Comparison of ENCODE assay signal across 13 cellular contexts in the genomic region with DNA sequence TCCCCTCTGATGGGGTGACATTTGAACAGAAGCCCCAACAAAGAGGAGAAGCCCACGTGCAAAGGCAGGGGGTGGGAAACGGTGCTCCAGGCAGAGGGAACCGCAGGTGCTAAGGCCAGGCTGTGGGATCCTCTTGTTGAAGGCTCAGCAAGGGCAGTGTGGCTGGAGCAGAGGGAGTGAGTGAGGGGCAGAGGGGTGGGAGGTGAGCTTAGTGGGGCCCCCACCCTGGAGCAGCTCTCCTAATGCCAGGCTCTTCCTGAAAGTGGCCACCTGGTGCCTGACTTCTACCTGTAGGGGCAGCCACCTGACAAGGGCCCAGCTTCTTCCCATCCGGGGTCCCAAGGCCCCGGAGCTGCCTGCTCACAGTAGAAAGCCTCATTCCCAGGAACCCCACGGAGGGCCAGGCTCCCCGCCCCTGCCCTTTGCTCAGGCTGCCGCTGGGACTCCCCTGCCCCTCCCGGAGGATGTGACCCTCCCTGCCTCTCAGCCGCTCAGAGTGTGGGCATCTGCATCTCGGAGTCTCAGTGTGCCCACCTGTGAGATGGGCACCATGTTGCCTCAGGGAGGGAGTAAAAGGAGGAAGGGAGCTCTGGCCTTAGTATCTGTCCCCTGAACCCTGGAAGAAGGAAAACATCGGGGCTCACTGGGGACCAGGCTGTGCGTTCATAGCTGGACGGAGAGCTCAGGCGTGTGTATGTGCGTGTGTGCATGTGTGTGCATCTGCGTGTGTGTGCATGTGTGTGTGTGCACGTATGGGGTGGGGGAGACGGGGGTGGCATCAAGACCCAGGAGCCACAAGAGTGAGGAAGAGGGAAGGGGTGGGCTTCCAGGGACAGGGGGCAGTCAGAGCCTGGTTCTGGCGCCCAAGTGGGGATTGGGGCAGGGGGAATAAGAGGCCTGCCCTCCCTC.
DNase-seq lines count a peak whose midpoint lies in the region; ATAC-seq and TF ChIP-seq lines count a peak whose summit lies in the region.
"Had no signal": no experiment of that assay in that cellular context is flagged by ENCODE, and none has a peak within 500 bp of the region (broad histone marks: within the 10 kb centered on the region; RNA-seq: fewer than 3 reads in every experiment).

No MANE protein-coding gene starts in this region.

- no TSS peak for BruUV-seq in IMR-90 (replicated peaks; lab: Mats Ljungman, UMichigan)

- peak overlapping the region; percentile 96 for H3K18ac ChIP-seq in IMR-90 (ENCODE audit: low read depth, low read length)
- H3K18ac ChIP-seq in mesenchymal stem cell (ENCODE audit: low read depth in 1 of 2, low read length in 2 of 2) = peak overlapping the region; percentile 82 to 87

- H3K4me3 ChIP-seq in IMR-90 (ENCODE audit: insufficient read depth, low read depth, low read length) (no peak overlapping the region), brain microvascular endothelial cell (ENCODE audit: low read depth, low read length) (no peak overlapping the region), mesenchymal stem cell (ENCODE audit: insufficient read depth in 1 of 2, low read depth in 1 of 2, low read length in 2 of 2) (no peak overlapping the region)

- H3K4ac ChIP-seq in IMR-90 (ENCODE audit: low read depth, low read length) (peak overlapping the region; percentile 100), mesenchymal stem cell (ENCODE audit: low read depth in 1 of 2, low read length in 2 of 2) (peak overlapping the region; percentile 42 to 64)

- H2BK15ac ChIP-seq in IMR-90 (ENCODE audit: low read depth, low read length) = peak overlapping the region; percentile 97
- peak overlapping the region; percentile 30 for H2BK15ac ChIP-seq in mesenchymal stem cell (ENCODE audit: low read depth, poor library complexity, severe bottlenecking)

- no peak overlapping the region for H3K4me3 Mint-ChIP-seq in stimulated activated effector memory CD8-positive, alpha-beta T cell treated with anti-CD3 and anti-CD28 coated beads, Interleukin-12 subunit alpha, Interleukin-12 subunit beta, amount 100 ng/mL, for 72 hours
- H3K4me3 Mint-ChIP-seq: CD4-positive, CD25-positive, alpha-beta regulatory T cell; naive B cell had no signal

- H3K36me3 ChIP-seq in IMR-90 (ENCODE audit: control insufficient read depth, insufficient read depth, low read length) (no peaks in the 10 kb centered on the region), brain microvascular endothelial cell (replicated peaks) (no peaks in the 10 kb centered on the region), mesenchymal stem cell (ENCODE audit: control insufficient read depth in 1 of 2, insufficient read depth in 2 of 2, low read depth in 1 of 2, low read length in 2 of 2) (no peaks in the 10 kb centered on the region)

- dilution Hi-C loops in IMR-90 (cut with HindIII; ENCODE audit: low sequenced_read_pairs, unreplicated experiment) = no loop called here

- intact Hi-C loops in IMR-90 (cut with micrococcal nuclease) = loop anchor here (5.0 kb wide), 2 partner anchors 72 to 152 kb away; no protein-coding TSS in a partner anchor

- H4K91ac ChIP-seq in IMR-90 (ENCODE audit: insufficient read depth, low read depth, low read length) = peak overlapping the region; percentile 98
- peak overlapping the region; percentile 97 for H4K91ac ChIP-seq in mesenchymal stem cell (ENCODE audit: low read length)

- H3K9me1 ChIP-seq in IMR-90 (ENCODE audit: insufficient read depth, low read length) = peaks cover 57% of the 10 kb centered on the region

- no peaks in the 10 kb centered on the region for H3K9me3 Mint-ChIP-seq in stimulated activated effector memory CD8-positive, alpha-beta T cell treated with anti-CD3 and anti-CD28 coated beads, Interleukin-12 subunit alpha, Interleukin-12 subunit beta, amount 100 ng/mL, for 72 hours

- ATAC-seq in IMR-90 (ENCODE audit: low read depth) (no peak), GM18861 (IDR thresholded peaks at IDR 0.05; ENCODE audit: unreplicated experiment) (no peak), GM18505 (IDR thresholded peaks at IDR 0.05; ENCODE audit: unreplicated experiment) (no peak)
- no peak for ATAC-seq in stimulated activated effector memory CD8-positive, alpha-beta T cell treated with anti-CD3 and anti-CD28 coated beads, Interleukin-12 subunit alpha, Interleukin-12 subunit beta, amount 100 ng/mL, for 72 hours

- H3K9me3 ChIP-seq in IMR-90 (ENCODE audit: control insufficient read depth, insufficient read depth, low read length) = no peaks in the 10 kb centered on the region
- no peaks in the 10 kb centered on the region for H3K9me3 ChIP-seq in mesenchymal stem cell (ENCODE audit: control insufficient read depth, low read length)

- H4K5ac ChIP-seq in IMR-90 (ENCODE audit: low read depth, low read length) = peak overlapping the region; percentile 96

- H2AK5ac ChIP-seq in IMR-90 (ENCODE audit: low read depth, low read length) (peak overlapping the region; percentile 99), mesenchymal stem cell (ENCODE audit: low read length, severe bottlenecking) (peak overlapping the region; percentile 57)

- no peak for TF ChIP-seq CTCF in IMR-90 (conservative IDR thresholded peaks at IDR 0.05; ENCODE audit: low read depth, low read length)
- TF ChIP-seq CTCF in brain microvascular endothelial cell (IDR thresholded peaks at IDR 0.05; ENCODE audit: low read depth, low read length, missing control alignments) = no peak

- H2BK5ac ChIP-seq in IMR-90 (ENCODE audit: low read depth, low read length, poor library complexity, severe bottlenecking) = peak overlapping the region; percentile 99
- H2BK5ac ChIP-seq in mesenchymal stem cell (ENCODE audit: low read depth, low read length, poor library complexity, severe bottlenecking) = no peak overlapping the region

- H3K27me3 ChIP-seq in IMR-90 (ENCODE audit: control insufficient read depth, insufficient read depth, low read length) (no peaks in the 10 kb centered on the region), brain microvascular endothelial cell (replicated peaks) (no peaks in the 10 kb centered on the region), mesenchymal stem cell (ENCODE audit: control insufficient read depth in 1 of 2, insufficient read depth in 1 of 2, low read length in 2 of 2) (no peaks in the 10 kb centered on the region)

- H2AFZ ChIP-seq in IMR-90 (replicated peaks; ENCODE audit: low read length, poor library complexity) (peak overlapping the region; percentile 39), mesenchymal stem cell (ENCODE audit: low read depth, low read length) (no peak overlapping the region)

- peaks cover 48% of the 10 kb centered on the region for H3K4me1 ChIP-seq in IMR-90 (ENCODE audit: control insufficient read depth, insufficient read depth, low read length)
- peaks cover 42% of the 10 kb centered on the region for H3K4me1 ChIP-seq in mesenchymal stem cell (ENCODE audit: control insufficient read depth, insufficient read depth, low read depth, low read length)

- no peaks in the 10 kb centered on the region for H4K20me1 ChIP-seq in IMR-90 (ENCODE audit: insufficient read depth, low read length)

- H3K14ac ChIP-seq in IMR-90 (replicated peaks; ENCODE audit: low read depth, low read length) = peak overlapping the region; percentile 99
- H3K14ac ChIP-seq in mesenchymal stem cell (ENCODE audit: low read length in 2 of 2) = peak overlapping the region in 1 of 2 experiments; percentile 39

- POLR2A ChIA-PET in IMR-90 (lab: Charles Lee; ENCODE audit: unreplicated experiment) = no interaction called here

- peaks cover 28% of the 10 kb centered on the region for H3K4me1 Mint-ChIP-seq in stimulated activated effector memory CD8-positive, alpha-beta T cell treated with anti-CD3 and anti-CD28 coated beads, Interleukin-12 subunit alpha, Interleukin-12 subunit beta, amount 100 ng/mL, for 72 hours
- H3K4me1 Mint-ChIP-seq: CD4-positive, CD25-positive, alpha-beta regulatory T cell; naive B cell had no signal

- DNase-seq in IMR-90 (no peak), brain microvascular endothelial cell (no peak), mesenchymal stem cell (no peak), NOMO-1 treated with DMSO at 0.1 percent for 48 hours (lab: John Stamatoyannopoulos, UW; ENCODE audit: unreplicated experiment) (no peak), NCI-H82 (lab: John Stamatoyannopoulos, UW) (no peak)
- DNase-seq in stimulated activated effector memory CD8-positive, alpha-beta T cell treated with anti-CD3 and anti-CD28 coated beads, Interleukin-12 subunit alpha, Interleukin-12 subunit beta, amount 100 ng/mL, for 72 hours (ENCODE audit: low spot score in 2 of 2) = no peak
- DNase-seq: activated CD4-positive, CD25-positive, alpha-beta regulatory T cell treated with anti-CD3 and anti-CD28 coated beads, Interleukin-2, amount 50 U/mL, for 72 hours; CD4-positive, CD25-positive, alpha-beta regulatory T cell; GDM1; naive B cell; NCI-H1436 treated with DMSO at 0.1 percent for 48 hours had no signal

- H3K9ac ChIP-seq in IMR-90 (ENCODE audit: low read depth, low read length) (peak overlapping the region; percentile 68), mesenchymal stem cell (ENCODE audit: low read length) (peak overlapping the region; percentile 86)

- H3K79me1 ChIP-seq in IMR-90 (ENCODE audit: low read depth in 1 of 2, low read length in 2 of 2) (peaks cover 0 to 65% of the 10 kb centered on the region in 2 experiments; a peak in 2 of 4 replicates), mesenchymal stem cell (replicated peaks; ENCODE audit: low read length, poor library complexity, severe bottlenecking) (no peaks in the 10 kb centered on the region)

- no peak for TF ChIP-seq RAD21 in IMR-90 (IDR thresholded peaks at IDR 0.05; ENCODE audit: low read length)

- peak overlapping the region; percentile 100 for H2BK120ac ChIP-seq in IMR-90 (ENCODE audit: low read depth, low read length)
- H2BK120ac ChIP-seq in mesenchymal stem cell (ENCODE audit: low read depth, low read length) = peak overlapping the region; percentile 58

- in situ Hi-C loops in IMR-90 (cut with MboI; ENCODE audit: low sequenced_read_pairs) = loop anchor here (5.0 kb wide), 1 partner anchor 118 kb away; the partner anchor contains the start of gene CEBPB
- in situ Hi-C loops in brain microvascular endothelial cell (cut with HindIII; ENCODE audit: low pct_ligation_motif_present, low sequenced_read_pairs) = no loop called here

- H3K23ac ChIP-seq in IMR-90 (ENCODE audit: low read depth, low read length) = peak overlapping the region; percentile 100
- no peak overlapping the region for H3K23ac ChIP-seq in mesenchymal stem cell (ENCODE audit: low read length in 2 of 2)

- 73% methylated on average over 8 of the region's 20 CpGs; no CpG with 5 or more reads in 1 of the 2 experiments for WGBS in IMR-90 (ENCODE audit: extremely low coverage in 2 of 2, insufficient read length in 1 of 2), 2 experiments
- WGBS in mesenchymal stem cell = 88% methylated on average over 19 of the region's 20 CpGs

- H3K27ac Mint-ChIP-seq in stimulated activated effector memory CD8-positive, alpha-beta T cell treated with anti-CD3 and anti-CD28 coated beads, Interleukin-12 subunit alpha, Interleukin-12 subunit beta, amount 100 ng/mL, for 72 hours = peak overlapping the region; percentile 4
- H3K27ac Mint-ChIP-seq: CD4-positive, CD25-positive, alpha-beta regulatory T cell had no signal

- peak overlapping the region; percentile 78 for H3K56ac ChIP-seq in IMR-90 (ENCODE audit: extremely low read depth, insufficient read depth, low read length)

- H4K8ac ChIP-seq in IMR-90 (ENCODE audit: low read depth in 2 of 2, low read length in 2 of 2) (peak overlapping the region; percentile 72 to 96), mesenchymal stem cell (ENCODE audit: low read length) (peak overlapping the region; percentile 84)

- TF ChIP-seq POLR2A in IMR-90 (IDR thresholded peaks at IDR 0.05; ENCODE audit: low read depth, low read length) (no peak; the same call in 1 of the 2 replicates), GM18505 (IDR thresholded peaks at IDR 0.05; ENCODE audit: borderline replicate concordance, extremely low read depth, insufficient read depth, insufficient read length) (no peak)

- H2BK20ac ChIP-seq in IMR-90 (ENCODE audit: low read depth, low read length) = peak overlapping the region; percentile 97

- CTCF ChIA-PET in IMR-90 (lab: Yijun Ruan, JAX) = no interaction called here

- H3K4me2 ChIP-seq in IMR-90 (ENCODE audit: low read depth, low read length) = no peak overlapping the region; the same call in 1 of the 2 replicates
- H3K4me2 ChIP-seq in mesenchymal stem cell (ENCODE audit: low read length, poor library complexity, severe bottlenecking) = no peak overlapping the region

- H3K27ac ChIP-seq in IMR-90 (ENCODE audit: insufficient read depth, low read length) = peak overlapping the region; percentile 98
- H3K27ac ChIP-seq in brain microvascular endothelial cell = peak overlapping the region; percentile 78
- peak overlapping the region; percentile 88 for H3K27ac ChIP-seq in mesenchymal stem cell (ENCODE audit: low read length, poor library complexity, severe bottlenecking)

- H3K36me3 Mint-ChIP-seq in stimulated activated effector memory CD8-positive, alpha-beta T cell treated with anti-CD3 and anti-CD28 coated beads, Interleukin-12 subunit alpha, Interleukin-12 subunit beta, amount 100 ng/mL, for 72 hours = no peaks in the 10 kb centered on the region
- H3K36me3 Mint-ChIP-seq: CD4-positive, CD25-positive, alpha-beta regulatory T cell; naive B cell had no signal

- peak overlapping the region; percentile 82 for H2AK9ac ChIP-seq in IMR-90 (replicated peaks; ENCODE audit: low read depth, low read length, poor library complexity)

- H2BK12ac ChIP-seq in mesenchymal stem cell (ENCODE audit: low read length in 2 of 2) = peak overlapping the region; percentile 90 to 99
